Comparison of ENCODE assay signal across 6 cellular contexts in genomic region chr1:16945512-16945911, GRCh38. TPM values are rescaled to one million over a fixed set of nuclear protein-coding genes. Genes with fewer than 3 reads are reported as not detected.
"Had no signal": no experiment of that assay in that cellular context is flagged by ENCODE, and none has a peak within 500 bp of the region (broad histone marks: within the 10 kb centered on the region; RNA-seq: fewer than 3 reads in every experiment).

No MANE protein-coding gene starts in this region.

RNA-seq across cellular contexts. Expression of gene MFAP2, which starts 34.9 kb away (rescaled TPM):
- total RNA-seq: activated CD4-positive, alpha-beta T cell treated with anti-CD3 and anti-CD28 coated beads, Interleukin-2, amount 10 ng/mL, durations not matched to agents 24 days and 14 days; activated CD8-positive, alpha-beta T cell treated with anti-CD3 and anti-CD28 coated beads for 36 hours; activated naive CD4-positive, alpha-beta T cell treated with anti-CD3 and anti-CD28 coated beads for 36 hours had no signal

RNA-seq across cellular contexts. Expression of gene RNU1-2, which starts 49.7 kb away (rescaled TPM):
- polyA plus RNA-seq: cardiac muscle cell, IgD-negative memory B cell, SK-N-SH had no signal
